In genomic region chr2:174605687-174606086, GRCh38 we compare ENCODE assay signal across 9 cellular contexts. TPM values are rescaled to one million over a fixed set of nuclear protein-coding genes. Genes with fewer than 3 reads are reported as not detected.
DNase-seq lines count a peak whose midpoint lies in the region; ATAC-seq, FAIRE-seq and TF ChIP-seq lines count a peak whose summit lies in the region.
"Had no signal": no experiment of that assay in that cellular context is flagged by ENCODE, and none has a peak within 500 bp of the region (broad histone marks: within the 10 kb centered on the region; RNA-seq: fewer than 3 reads in every experiment).

No MANE protein-coding gene starts in this region.

- peak; percentile 26 to 51 for DNase-seq in A549 (ENCODE audit: low read depth in 1 of 2, low spot score in 1 of 2)
- no peak for DNase-seq in T-cell
- DNase-seq in fibroblast of peridontal ligament (ENCODE audit: extremely low read depth), result peak; percentile 70
- DNase-seq in AG08396 (ENCODE audit: low spot score), result no peak
- DNase-seq: NCI-H2081 treated with DMSO at 0.1 percent for 48 hours had no signal

- peak overlapping the region; percentile 56 to 81; a peak in 4 of 6 replicates for H3K27ac ChIP-seq in A549

- peak; percentile 63 for TF ChIP-seq CTCF in A549 (IDR thresholded peaks at IDR 0.05)
- peak; percentile 70 for TF ChIP-seq CTCF in GM12872 (IDR thresholded peaks at IDR 0.05; ENCODE audit: insufficient read depth, low read depth, low read length)

- H3K27me3 Mint-ChIP-seq in T-cell, result no peaks in the 10 kb centered on the region

- POLR2A ChIA-PET in A549 (lab: Yijun Ruan, JAX) (no interaction called here), T-cell (lab: Charles Lee) (no interaction called here)

- no peak for TF ChIP-seq POLR2A in A549 (IDR thresholded peaks at IDR 0.05; ENCODE audit: low read length)
- TF ChIP-seq POLR2A in GM18505 (IDR thresholded peaks at IDR 0.05; ENCODE audit: borderline replicate concordance, extremely low read depth, insufficient read depth, insufficient read length), result no peak

- peak overlapping the region; percentile 80 for H3K4me2 ChIP-seq in A549

- no peak overlapping the region for H3K4me3 Mint-ChIP-seq in T-cell

- no peak overlapping the region for H3K4me3 ChIP-seq in A549

- H3K36me3 Mint-ChIP-seq in T-cell, result peaks cover 12% of the 10 kb centered on the region

- no peak for TF ChIP-seq EP300 in A549 (IDR thresholded peaks at IDR 0.05)

- peak; percentile 69 to 76; a peak in 4 of 6 replicates for ATAC-seq in A549
- peak in 2 of 4 experiments; percentile 24 for ATAC-seq in T-cell (replicated peaks in 1 of 4)
- no peak for ATAC-seq in HG02678 (IDR thresholded peaks at IDR 0.05; ENCODE audit: unreplicated experiment)
- no peak for ATAC-seq in HG03025 (IDR thresholded peaks at IDR 0.05; ENCODE audit: low FRiP score, unreplicated experiment)
- no peak for ATAC-seq in GM18505 (IDR thresholded peaks at IDR 0.05; ENCODE audit: unreplicated experiment)

- peak overlapping the region; percentile 90 to 95 for H3K27ac Mint-ChIP-seq in T-cell

- no peaks in the 10 kb centered on the region for H3K9me3 ChIP-seq in A549

- no peaks in the 10 kb centered on the region for H3K9me3 Mint-ChIP-seq in T-cell

- TF ChIP-seq RAD21 in A549 (conservative IDR thresholded peaks at IDR 0.05 in 1 of 2, IDR thresholded peaks at IDR 0.05 in 1 of 2), result peak; percentile 55 to 57

- CTCF ChIA-PET in A549 (lab: Yijun Ruan, JAX), result interaction anchor here (0.8 to 3.8 kb wide), 5 partner anchors 19 to 83 kb away, joined by 3 to 12 read pairs (median 6); no protein-coding TSS in a partner anchor
- CTCF ChIA-PET in T-cell (lab: Charles Lee), result interaction anchor here (0.6 to 14.5 kb wide), 6 partner anchors 12 to 82 kb away, joined by 3 to 298 read pairs (median 3); no protein-coding TSS in a partner anchor

- H3K4me1 ChIP-seq in A549, result peaks cover 45% of the 10 kb centered on the region

- H3K4me1 Mint-ChIP-seq in T-cell, result peaks cover 88 to 97% (median 90%) of the 10 kb centered on the region in 3 donors

- no peak for FAIRE-seq in A549 (lab: Jason Lieb, UNC)

TF ChIP-seq in A549, 52 proteins besides CTCF, POLR2A, EP300 and RAD21:
- TF ChIP-seq SMC3 (IDR thresholded peaks at IDR 0.05), result peak; percentile 36
- TF ChIP-seq BHLHE40 (IDR thresholded peaks at IDR 0.05; ENCODE audit: low read depth, low read length), result no peak

RNA-seq across cellular contexts. Expression of gene WIPF1, which starts 8.1 kb away (rescaled TPM):
- 18.4 and 20.1 TPM in 2 replicates for polyA plus RNA-seq in A549 (2011; rRNA removed)
- 10.5 and 14.0 TPM in 2 replicates for polyA plus RNA-seq in A549 (2012; cell fraction: cytosol; rRNA removed)
- 9.9 and 11.3 TPM in 2 replicates for polyA plus RNA-seq in A549 (2012; cell fraction: nucleus; rRNA removed)
- polyA plus RNA-seq in A549 (2017; fragmentation: RNase III; extraction: RNeasy Plus Mini Kit Qiagen cat#74134 plus additional on column Dnase treatment), result 13.2 to 16.4 TPM (median 16.0 TPM) in 3 replicates
- 12.0 and 17.0 TPM in 2 replicates for polyA minus RNA-seq in A549 (2011; rRNA and poly(A)+ RNA removed)
- 100 to 1,000 TPM; 349 to 412 (median 372) TPM for total RNA-seq in T-cell

Comparison
In these comparisons a context has a peak if more than half of its experiments do, and no peak if none do; other contexts are left out.
1. ATAC-seq: peak in A549 (2 of 2); none in HG02678 (single experiment), HG03025 (single experiment) and GM18505 (single experiment).
2. DNase-seq: peak in A549 (2 of 2) and fibroblast of peridontal ligament (single experiment); none in T-cell (0 of 34) and AG08396 (single experiment).